In the genomic region with DNA sequence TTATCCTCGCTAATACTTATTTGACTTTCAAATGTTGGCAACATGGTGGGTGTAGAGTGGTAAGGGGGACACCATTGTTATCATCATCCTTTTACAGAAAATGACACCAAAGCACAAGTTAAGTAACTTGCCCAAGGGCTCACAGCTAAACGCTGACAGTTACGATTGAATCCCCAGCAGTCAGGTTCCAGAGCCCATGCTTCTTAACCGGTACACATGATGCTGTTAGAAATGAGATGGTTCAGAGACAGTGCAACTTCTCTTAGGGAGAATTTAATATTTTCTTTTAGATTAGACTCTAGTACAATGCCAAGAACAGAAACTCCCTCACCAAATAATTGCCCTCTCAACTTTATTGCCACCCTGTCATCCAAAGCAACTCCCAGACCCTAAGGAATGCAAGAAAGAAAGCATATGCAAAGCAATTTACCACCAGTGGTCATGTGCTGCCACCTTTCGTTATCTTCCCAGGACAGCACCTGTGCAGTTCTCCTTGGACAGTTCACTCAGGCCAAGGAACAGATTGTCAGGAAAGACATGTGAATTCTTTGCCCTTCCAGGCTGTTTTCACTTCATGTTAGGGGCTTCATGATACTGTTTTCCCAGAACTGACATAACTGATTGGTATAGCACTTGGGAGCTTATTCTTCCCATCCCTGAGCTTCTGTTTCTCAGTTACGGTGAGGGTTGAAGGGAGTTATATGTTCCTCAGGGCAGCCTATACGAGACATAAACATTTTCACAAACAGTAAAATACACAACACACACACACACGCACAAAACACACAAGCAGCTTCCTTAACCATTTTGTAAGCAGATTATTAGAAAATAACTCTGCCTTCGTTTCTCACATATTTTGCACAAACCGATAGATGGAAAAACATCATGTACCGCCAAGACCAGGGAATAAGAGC, we compare ENCODE assay signal across 8 cellular contexts. TPM values are rescaled to one million over a fixed set of nuclear protein-coding genes. Genes with fewer than 3 reads are reported as not detected.
A peak's percentile ranks its signal among the peaks of the same experiment; 100 is the strongest.
DNase-seq lines count a peak whose midpoint lies in the region; TF ChIP-seq lines count a peak whose summit lies in the region.

No MANE protein-coding gene starts in this region.

- no peaks in the 10 kb centered on the region for H3K36me3 Mint-ChIP-seq in neural crest cell (ENCODE audit: low read depth)

- peaks cover 0 to 18% (median 8%) of the 10 kb centered on the region in 4 donors for H3K4me1 ChIP-seq in Peyer's patch

- TF ChIP-seq POLR2A in GM19193 (IDR thresholded peaks at IDR 0.05; ENCODE audit: extremely low read depth, insufficient read depth, insufficient read length) (peak; percentile 30), Peyer's patch (IDR thresholded peaks at IDR 0.05) (no peak)

- peak overlapping the region in 1 of 4 donors; percentile 35 for H3K27ac ChIP-seq in Peyer's patch
- H3K27ac ChIP-seq in caudate nucleus (ENCODE audit: low read depth, low read length): no peak overlapping the region

- H3K27me3 ChIP-seq in Peyer's patch: no peaks in the 10 kb centered on the region

- H3K27me3 Mint-ChIP-seq in neural crest cell (ENCODE audit: low read depth): peaks cover 25% of the 10 kb centered on the region

- H3K4me3 Mint-ChIP-seq in neural crest cell: no peak overlapping the region

- no peaks in the 10 kb centered on the region for H3K9me3 Mint-ChIP-seq in neural crest cell

- no peak overlapping the region for H3K4me3 ChIP-seq in Peyer's patch
- H3K4me3 ChIP-seq in choroid plexus epithelial cell (ENCODE audit: low read depth, low read length): no peak overlapping the region

- no peaks in the 10 kb centered on the region for H3K36me3 ChIP-seq in Peyer's patch

- TF ChIP-seq CTCF in Peyer's patch (IDR thresholded peaks at IDR 0.05) (peak; percentile 48 to 93 (median 70)), choroid plexus epithelial cell (conservative IDR thresholded peaks at IDR 0.05; ENCODE audit: low read depth, low read length) (peak; percentile 63), neural crest cell (conservative IDR thresholded peaks at IDR 0.05) (peak; percentile 67)

- no peaks in the 10 kb centered on the region for H3K9me3 ChIP-seq in Peyer's patch

- DNase-seq in COR-L47 (lab: John Stamatoyannopoulos, UW) (peak; percentile 32), Peyer's patch (peak in 2 of 3 donors; percentile 60 to 88), choroid plexus epithelial cell (ENCODE audit: low read depth) (peak; percentile 65), neural crest cell (ENCODE audit: low read depth, low spot score) (no peak), KG1 (lab: John Stamatoyannopoulos, UW) (no peak), caudate nucleus (lab: John Stamatoyannopoulos, UW) (no peak), NCI-H510A treated with DMSO at 0.1 percent for 48 hours (lab: John Stamatoyannopoulos, UW) (no peak)

- peaks cover under 1% of the 10 kb centered on the region for H3K4me1 Mint-ChIP-seq in neural crest cell

- H3K27ac Mint-ChIP-seq in neural crest cell (ENCODE audit: unreplicated experiment): no peak overlapping the region

RNA-seq across cellular contexts. Expression of gene HLA-DMA, which starts 5.1 kb away (rescaled TPM):
- total RNA-seq in Peyer's patch (10 to 100 TPM; 47.0 to 79.9 (median 62.1) TPM), neural crest cell (0.89 and 1.7 TPM in 2 replicates)

RNA-seq across cellular contexts. Expression of gene HLA-DMB, which starts 7.0 kb away (rescaled TPM):
- total RNA-seq in Peyer's patch (100 to 1,000 TPM in 1 of 4 donors, 10 to 100 TPM in 3; 59.4 to 199 (median 91.6) TPM), neural crest cell (0.59 and 0.63 TPM in 2 replicates)

RNA-seq across cellular contexts. Expression of gene BRD2, which starts 20.6 kb away (rescaled TPM):
- total RNA-seq in Peyer's patch (100 to 1,000 TPM; 146 to 525 (median 205) TPM), neural crest cell (312 and 329 TPM in 2 replicates)

Comparison
In these comparisons a context has a peak if more than half of its experiments do, and no peak if none do; other contexts are left out.
1. DNase-seq: peak in COR-L47 (single experiment), Peyer's patch (2 of 3) and choroid plexus epithelial cell (single experiment); none in neural crest cell (single experiment), KG1 (single experiment), caudate nucleus (0 of 61) and NCI-H510A treated with DMSO at 0.1 percent for 48 hours (single experiment).
2. RNA of gene HLA-DMA, which starts 5.1 kb away (total RNA-seq): 47.0 to 79.9 TPM in Peyer's patch; 0.89 to 1.7 TPM in neural crest cell; every median in the first group is over 10 times any median in the second.
3. RNA of gene HLA-DMB, which starts 7.0 kb away (total RNA-seq): 59.4 to 199 TPM in Peyer's patch; 0.59 to 0.63 TPM in neural crest cell; every median in the first group is over 10 times any median in the second.
4. Peak in every context shown above with its lines, with median percentiles within 50 percentile points of each other: CTCF ChIP-seq.